17 cellular contexts compared by ENCODE assay signal in the genomic region with DNA sequence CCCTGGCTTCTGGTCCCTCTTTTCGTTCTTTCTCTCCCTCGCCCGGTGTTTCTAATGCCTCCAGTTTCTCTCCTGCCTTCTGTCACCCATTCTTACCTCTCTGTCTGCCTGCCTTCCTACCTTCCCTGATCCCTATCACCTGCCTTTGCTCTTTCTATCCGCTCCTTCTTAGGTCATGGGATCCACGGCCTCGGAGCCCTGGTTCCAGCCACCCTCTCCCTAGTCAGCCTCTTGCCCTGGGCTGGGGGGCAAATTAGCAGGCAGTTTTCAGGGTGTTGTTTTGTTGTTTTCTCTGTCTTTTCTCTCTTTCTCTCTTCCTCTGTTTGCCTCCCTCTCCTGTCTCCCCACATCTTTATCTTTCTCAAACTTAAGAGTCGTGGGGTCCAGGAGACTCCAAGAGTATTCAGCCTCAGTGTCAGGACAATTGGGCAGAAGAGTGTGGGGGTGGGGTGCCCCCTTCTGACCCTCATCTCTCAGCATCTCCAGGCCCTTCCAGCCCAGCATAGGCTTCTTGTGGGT. TPM values are rescaled to one million over a fixed set of nuclear protein-coding genes. Genes with fewer than 3 reads are reported as not detected.
DNase-seq lines count a peak whose midpoint lies in the region; ATAC-seq and TF ChIP-seq lines count a peak whose summit lies in the region.
"Had no signal": no experiment of that assay in that cellular context is flagged by ENCODE, and none has a peak within 500 bp of the region (broad histone marks: within the 10 kb centered on the region; RNA-seq: fewer than 3 reads in every experiment).

No MANE protein-coding gene starts in this region.

- no peak for TF ChIP-seq CTCF in endothelial cell (IDR thresholded peaks at IDR 0.05; ENCODE audit: unreplicated experiment)
- TF ChIP-seq CTCF in osteoblast (IDR thresholded peaks at IDR 0.05; ENCODE audit: extremely low read depth, low read depth, low read length): no peak
- TF ChIP-seq CTCF in tibial nerve (IDR thresholded peaks at IDR 0.05): no peak
- TF ChIP-seq CTCF in gastrocnemius medialis (IDR thresholded peaks at IDR 0.05 in 4 of 5, conservative IDR thresholded peaks at IDR 0.05 in 1 of 5): no peak

- no peak overlapping the region for H3K4me3 ChIP-seq in osteoblast (ENCODE audit: insufficient read depth, low read length)
- H3K4me3 ChIP-seq in tibial nerve: no peak overlapping the region
- peak overlapping the region in 1 of 4 donors; percentile 52 for H3K4me3 ChIP-seq in gastrocnemius medialis
- H3K4me3 ChIP-seq: SJSA1 had no signal

- H3K4me1 ChIP-seq in osteoblast (ENCODE audit: insufficient read depth, low read length) (no peaks in the 10 kb centered on the region), tibial nerve (peaks cover 0 to 84% (median 43%) of the 10 kb centered on the region in 4 donors), gastrocnemius medialis (peaks cover 37 to 48% of the 10 kb centered on the region in 2 donors)
- H3K4me1 ChIP-seq: SJSA1 had no signal

- H3K27me3 Mint-ChIP-seq in T-helper 2 cell treated with Interferon-gamma antibody and Interleukin-4, amounts not matched to agents 5 μg/mL and 100 μg/mL, for 36 hours (ENCODE audit: low read depth): peaks cover 85% of the 10 kb centered on the region
- H3K27me3 Mint-ChIP-seq in IgD-negative memory B cell (peaks cover 69% of the 10 kb centered on the region), endothelial cell (ENCODE audit: unreplicated experiment) (peaks cover 28% of the 10 kb centered on the region)

- peaks cover 93% of the 10 kb centered on the region for H3K27me3 ChIP-seq in osteoblast (ENCODE audit: insufficient read depth, low read length)
- H3K27me3 ChIP-seq in tibial nerve: peaks cover 4 to 100% of the 10 kb centered on the region in 2 donors
- H3K27me3 ChIP-seq in gastrocnemius medialis: peaks cover 92 to 100% (median 100%) of the 10 kb centered on the region in 3 donors

- H3K4me3 Mint-ChIP-seq in T-helper 2 cell treated with Interferon-gamma antibody and Interleukin-4, amounts not matched to agents 5 μg/mL and 100 μg/mL, for 36 hours: peak overlapping the region; percentile 39
- H3K4me3 Mint-ChIP-seq in IgD-negative memory B cell (peak overlapping the region; percentile 67 to 96 (median 80)), endothelial cell (ENCODE audit: unreplicated experiment) (peak overlapping the region; percentile 91)

- H3K27ac ChIP-seq in osteoblast (ENCODE audit: low read depth, low read length) (no peak overlapping the region), tibial nerve (no peak overlapping the region), gastrocnemius medialis (no peak overlapping the region)
- H3K27ac ChIP-seq: brain microvascular endothelial cell, esophagus squamous epithelium, neutrophil, SJSA1, stomach had no signal

- H3K36me3 ChIP-seq in osteoblast (ENCODE audit: insufficient read depth, low read length): no peaks in the 10 kb centered on the region
- no peaks in the 10 kb centered on the region for H3K36me3 ChIP-seq in tibial nerve
- H3K36me3 ChIP-seq in gastrocnemius medialis: no peaks in the 10 kb centered on the region
- H3K36me3 ChIP-seq: brain microvascular endothelial cell, esophagus squamous epithelium, neutrophil, SJSA1, stomach had no signal

- in situ Hi-C loops in gastrocnemius medialis (cut with MboI; ENCODE audit: low sequenced_read_pairs in 4 of 4): no loop called here

- no peak for TF ChIP-seq EP300 in tibial nerve (IDR thresholded peaks at IDR 0.05)

- ATAC-seq in GM21360 (IDR thresholded peaks at IDR 0.05; ENCODE audit: unreplicated experiment): no peak
- ATAC-seq in gastrocnemius medialis: no peak

- H3K36me3 Mint-ChIP-seq in T-helper 2 cell treated with Interferon-gamma antibody and Interleukin-4, amounts not matched to agents 5 μg/mL and 100 μg/mL, for 36 hours (ENCODE audit: low read depth): peaks cover 3% of the 10 kb centered on the region
- H3K36me3 Mint-ChIP-seq in IgD-negative memory B cell (peaks cover 3% of the 10 kb centered on the region), endothelial cell (ENCODE audit: low read depth, unreplicated experiment) (peaks cover 9% of the 10 kb centered on the region)

- peaks cover 11% of the 10 kb centered on the region for H3K4me1 Mint-ChIP-seq in T-helper 2 cell treated with Interferon-gamma antibody and Interleukin-4, amounts not matched to agents 5 μg/mL and 100 μg/mL, for 36 hours (ENCODE audit: low read depth)
- H3K4me1 Mint-ChIP-seq in IgD-negative memory B cell (peaks cover 20 to 27% (median 24%) of the 10 kb centered on the region in 3 donors), endothelial cell (ENCODE audit: unreplicated experiment) (peaks cover 35% of the 10 kb centered on the region)

- TF ChIP-seq POLR2A in tibial nerve (IDR thresholded peaks at IDR 0.05) (no peak), gastrocnemius medialis (IDR thresholded peaks at IDR 0.05) (no peak)

- no peak for DNase-seq in T-helper 2 cell treated with Interferon-gamma antibody and Interleukin-4, amounts not matched to agents 5 μg/mL and 100 μg/mL, for 36 hours (ENCODE audit: low spot score)
- no peak for DNase-seq in T-helper 2 cell
- DNase-seq in endothelial cell (ENCODE audit: low spot score): no peak
- DNase-seq in osteoblast (ENCODE audit: insufficient read length, low spot score, missing footprints): peak; percentile 73
- DNase-seq in tibial nerve (ENCODE audit: low spot score in 2 of 2): no peak
- DNase-seq in gastrocnemius medialis: no peak
- DNase-seq: activated CD8-positive, alpha-beta memory T cell treated with anti-CD3 and anti-CD28 coated beads for 24 hours; brain microvascular endothelial cell; esophagus squamous epithelium; immature natural killer cell; NCI-H1105; NCI-H524 treated with DMSO at 0.1 percent for 48 hours; stomach had no signal

- H4K20me1 ChIP-seq in osteoblast (ENCODE audit: insufficient read depth, low read length): peaks cover 9% of the 10 kb centered on the region

- H3K79me2 ChIP-seq in osteoblast (ENCODE audit: insufficient read depth, low read length): no peaks in the 10 kb centered on the region

- no peaks in the 10 kb centered on the region for H3K9me3 Mint-ChIP-seq in T-helper 2 cell treated with Interferon-gamma antibody and Interleukin-4, amounts not matched to agents 5 μg/mL and 100 μg/mL, for 36 hours
- H3K9me3 Mint-ChIP-seq in IgD-negative memory B cell (peaks cover 0 to 1% (median 0%) of the 10 kb centered on the region in 3 donors), endothelial cell (ENCODE audit: unreplicated experiment) (no peaks in the 10 kb centered on the region)

- intact Hi-C loops in gastrocnemius medialis (cut with DNase I; ENCODE audit: low total_unique reads): no loop called here

- H3K9me3 ChIP-seq in osteoblast (ENCODE audit: low read depth, low read length): no peaks in the 10 kb centered on the region
- no peaks in the 10 kb centered on the region for H3K9me3 ChIP-seq in tibial nerve
- no peaks in the 10 kb centered on the region for H3K9me3 ChIP-seq in gastrocnemius medialis
- H3K9me3 ChIP-seq: esophagus squamous epithelium, neutrophil, SJSA1, stomach had no signal

- WGBS in tibial nerve, 2 donors: 6 to 8% methylated on average over 7 of the region's 7 CpGs

- H2AFZ ChIP-seq in osteoblast (ENCODE audit: low read length): no peak overlapping the region

- H3K27ac Mint-ChIP-seq in T-helper 2 cell treated with Interferon-gamma antibody and Interleukin-4, amounts not matched to agents 5 μg/mL and 100 μg/mL, for 36 hours: peak overlapping the region; percentile 67
- H3K27ac Mint-ChIP-seq in IgD-negative memory B cell (peak overlapping the region in 2 of 3 donors; percentile 33 to 74), endothelial cell (ENCODE audit: unreplicated experiment) (peak overlapping the region; percentile 34)

- no peak overlapping the region for H3K4me2 ChIP-seq in osteoblast (ENCODE audit: insufficient read depth, low read length)

RNA-seq across cellular contexts. Expression of a gene that starts 1.1 kb away (rescaled TPM):
- polyA plus RNA-seq in IgD-negative memory B cell: not detected
- total RNA-seq in endothelial cell (ENCODE audit: unreplicated experiment) (17.4 TPM), osteoblast (not detected in 2 replicates), tibial nerve (not detected), gastrocnemius medialis (not detected)
- total RNA-seq: esophagus squamous epithelium, SJSA1, stomach had no signal
- polyA plus RNA-seq: immature natural killer cell, stomach had no signal

Comparison
In these comparisons a context has a peak if more than half of its experiments do, and no peak if none do; other contexts are left out.
1. H3K4me3 Mint-ChIP-seq: peak in every context shown above with its lines; median percentile 91 in endothelial cell; 80 in IgD-negative memory B cell; 39 in T-helper 2 cell treated with Interferon-gamma antibody and Interleukin-4, amounts not matched to agents 5 μg/mL and 100 μg/mL, for 36 hours.
2. RNA of a gene that starts 1.1 kb away (total RNA-seq): 17.4 TPM in endothelial cell (single experiment); not detected in osteoblast, not detected in tibial nerve and not detected in gastrocnemius medialis; every median in the first group is over 10 times any median in the second.
3. Peak in every context shown above with its lines, with median percentiles within 50 percentile points of each other: H3K27ac Mint-ChIP-seq.